In genomic region chr2:209526541-209526940, GRCh38 we compare ENCODE assay signal across 8 cellular contexts.
A peak's percentile ranks its signal among the peaks of the same experiment; 100 is the strongest.
DNase-seq lines count a peak whose midpoint lies in the region; ATAC-seq and TF ChIP-seq lines count a peak whose summit lies in the region.

No MANE protein-coding gene starts in this region.

- H3K27ac ChIP-seq in HL-60 (replicated peaks) (peak overlapping the region; percentile 68), coronary artery (peak overlapping the region; percentile 62 to 69)

- DNase-seq in HL-60 (ENCODE audit: low read depth in 1 of 2, low spot score in 1 of 2) (no peak), coronary artery (ENCODE audit: low spot score) (no peak), putamen (ENCODE audit: low spot score) (peak; percentile 14), COR-L47 (lab: John Stamatoyannopoulos, UW) (no peak), RKO (ENCODE audit: low spot score) (no peak), dedifferentiated amniotic fluid mesenchymal stem cell (ENCODE audit: extremely low spot score) (no peak)

- ATAC-seq in GM18907 (IDR thresholded peaks at IDR 0.05; ENCODE audit: unreplicated experiment) (peak; percentile 66), HG03442 (IDR thresholded peaks at IDR 0.05; ENCODE audit: unreplicated experiment) (no peak)

- no peaks in the 10 kb centered on the region for H3K27me3 ChIP-seq in HL-60 (ENCODE audit: insufficient read depth, poor library complexity, severe bottlenecking)

- H3K4me3 ChIP-seq in HL-60 (replicated peaks; ENCODE audit: insufficient read depth, low read length) (peak overlapping the region; percentile 12; the same call in 1 of the 2 replicates), coronary artery (peak overlapping the region; percentile 57)

- no peak for TF ChIP-seq CTCF in HL-60 (IDR thresholded peaks at IDR 0.05; ENCODE audit: insufficient read depth, low read length)
- TF ChIP-seq CTCF in coronary artery (IDR thresholded peaks at IDR 0.05), result no peak
